1 cellular context compared by ENCODE assay signal in genomic region chr14:72887514-72887913, GRCh38.
TF ChIP-seq lines count a peak whose summit lies in the region.

No MANE protein-coding gene starts in this region.

TF ChIP-seq in WTC11, 78 proteins besides CTCF, POLR2A, EP300 and RAD21 (continued from another document):
- no peak for TF ChIP-seq FOXP4 (CRISPR knock-in tag; IDR thresholded peaks at IDR 0.05)
TF ChIP-seq in WTC11: peak in this region for 0.
